Comparison of ENCODE assay signal across 15 cellular contexts in the genomic region with DNA sequence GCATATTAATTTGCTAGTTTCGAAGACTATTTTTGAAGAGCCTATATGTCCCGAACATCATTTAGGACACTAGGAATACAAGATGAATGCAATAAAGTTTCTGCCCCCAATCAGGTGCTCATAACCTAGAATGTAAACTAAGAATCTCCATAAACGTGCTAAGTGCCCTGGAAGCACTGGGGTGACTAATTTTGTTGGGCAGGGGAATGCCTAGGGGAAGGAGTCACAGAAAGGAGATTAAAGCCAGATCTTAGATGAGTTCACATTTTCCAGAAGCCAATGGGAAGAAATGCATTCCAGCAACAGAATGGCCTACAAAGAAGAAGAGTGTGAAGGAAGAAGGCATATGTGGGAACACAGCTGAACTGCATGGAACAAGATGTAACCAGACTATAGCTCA. TPM values are rescaled to one million over a fixed set of nuclear protein-coding genes. Genes with fewer than 3 reads are reported as not detected.
A peak's percentile ranks its signal among the peaks of the same experiment; 100 is the strongest.
DNase-seq lines count a peak whose midpoint lies in the region; ATAC-seq and TF ChIP-seq lines count a peak whose summit lies in the region.
"Had no signal": no experiment of that assay in that cellular context is flagged by ENCODE, and none has a peak within 500 bp of the region (broad histone marks: within the 10 kb centered on the region; RNA-seq: fewer than 3 reads in every experiment).

No MANE protein-coding gene starts in this region.

- no peak overlapping the region for H3K18ac ChIP-seq in trophoblast cell (ENCODE audit: low read length)

- intact Hi-C loops in CD4-positive, alpha-beta memory T cell (cut with micrococcal nuclease), result no loop called here

- peaks cover 60% of the 10 kb centered on the region for H3K36me3 ChIP-seq in CD4-positive, alpha-beta memory T cell (ENCODE audit: insufficient read depth, low read length)
- H3K36me3 ChIP-seq in OCI-LY3 (replicated peaks; ENCODE audit: low read depth, low read length) (peaks cover 66% of the 10 kb centered on the region), trophoblast cell (ENCODE audit: control insufficient read depth in 1 of 2, insufficient read depth in 2 of 2, low read length in 2 of 2) (peaks cover 17 to 34% of the 10 kb centered on the region in 2 experiments), gastroesophageal sphincter (peaks cover 13 to 97% of the 10 kb centered on the region in 2 donors)

- peaks cover 5% of the 10 kb centered on the region for H3K79me1 ChIP-seq in trophoblast cell (ENCODE audit: low read length)

- no peak overlapping the region for H3K14ac ChIP-seq in trophoblast cell (ENCODE audit: low read length)

- no peaks in the 10 kb centered on the region for H4K20me1 ChIP-seq in OCI-LY3 (ENCODE audit: insufficient read depth, low read length)

- H3K79me2 ChIP-seq in OCI-LY3 (ENCODE audit: low read length) (0 out of 2 replicates have a peak, but pooled peaks cover under 1% of the 10 kb centered on the region), trophoblast cell (ENCODE audit: control insufficient read depth, insufficient read depth, low read length, poor library complexity) (no peaks in the 10 kb centered on the region)

- H3K27ac ChIP-seq in CD4-positive, alpha-beta memory T cell (ENCODE audit: low read depth, low read length), result no peak overlapping the region
- H3K27ac ChIP-seq in OCI-LY3 (ENCODE audit: low read length) (peak overlapping the region; percentile 19), epithelial cell of prostate (peak overlapping the region; percentile 57), trophoblast cell (ENCODE audit: low read depth, low read length) (peak overlapping the region; percentile 85), gastroesophageal sphincter (no peak overlapping the region)
- H3K27ac ChIP-seq: cardiac muscle cell, HL-60 had no signal

- H3K27ac Mint-ChIP-seq in CD4-positive, alpha-beta memory T cell, result peak overlapping the region in 6 of 7 donors; percentile 35 to 80 (median 55)
- H3K27ac Mint-ChIP-seq: progenitor cell of endocrine pancreas had no signal

- no peak overlapping the region for H4K12ac ChIP-seq in trophoblast cell (ENCODE audit: low read depth, low read length)

- DNase-seq in CD4-positive, alpha-beta memory T cell, result no peak
- no peak for DNase-seq in epithelial cell of prostate (ENCODE audit: low read depth, low spot score)
- peak in 1 of 2 donors; percentile 24 for DNase-seq in trophoblast cell
- DNase-seq in kidney glomerular epithelial cell (lab: John Stamatoyannopoulos, UW), result no peak
- no peak for DNase-seq in DMS114 treated with DMSO at 0.1 percent for 48 hours (lab: John Stamatoyannopoulos, UW; ENCODE audit: unreplicated experiment)
- no peak for DNase-seq in NCI-H1694 treated with DMSO at 0.1 percent for 48 hours (lab: John Stamatoyannopoulos, UW)
- DNase-seq: activated CD4-positive, alpha-beta T cell treated with anti-CD3 and anti-CD28 coated beads for 48 hours; mesendoderm; stimulated activated CD4-positive, alpha-beta T cell treated with anti-CD3 and anti-CD28 coated beads, Interleukin-4, amount 100 ng/mL, for 4 hours; stimulated activated naive CD8-positive, alpha-beta T cell treated with anti-CD3 and anti-CD28 coated beads, Interleukin-15, amount 100 ng/mL, for 72 hours had no signal

- WGBS in trophoblast cell (ENCODE audit: extremely low coverage, insufficient coverage, insufficient read length), result no CpG with 5 or more reads among the region's 3 CpGs
- 74 to 100% methylated on average over 2 to 3 of the region's 3 CpGs for WGBS in gastroesophageal sphincter (ENCODE audit: low coverage in 1 of 2), 2 donors

- ATAC-seq in gastroesophageal sphincter, result no peak
- ATAC-seq: stimulated activated naive CD8-positive, alpha-beta T cell treated with anti-CD3 and anti-CD28 coated beads, Interleukin-15, amount 100 ng/mL, for 72 hours had no signal

- H3K23ac ChIP-seq in trophoblast cell (ENCODE audit: low read length), result no peak overlapping the region

- H3K4ac ChIP-seq in trophoblast cell (ENCODE audit: low read depth, low read length), result no peak overlapping the region

- H3K9ac ChIP-seq in OCI-LY3 (ENCODE audit: low read length) (no peak overlapping the region), trophoblast cell (ENCODE audit: low read length) (no peak overlapping the region)

- no peak overlapping the region for H4K8ac ChIP-seq in trophoblast cell (ENCODE audit: low read depth, low read length)

- no peak overlapping the region for H2BK120ac ChIP-seq in trophoblast cell (ENCODE audit: insufficient read depth, low read length, poor library complexity)

- no peak overlapping the region for H3K4me3 Mint-ChIP-seq in CD4-positive, alpha-beta memory T cell
- H3K4me3 Mint-ChIP-seq: stimulated activated naive CD8-positive, alpha-beta T cell treated with anti-CD3 and anti-CD28 coated beads, Interleukin-15, amount 100 ng/mL, for 72 hours had no signal

- POLR2A ChIA-PET in CD4-positive, alpha-beta memory T cell (lab: Charles Lee; ENCODE audit: partially characterized antibody), result no interaction called here

- TF ChIP-seq CTCF in OCI-LY3 (IDR thresholded peaks at IDR 0.05; ENCODE audit: low read depth, low read length) (no peak), gastroesophageal sphincter (IDR thresholded peaks at IDR 0.05) (no peak)

- no peak for TF ChIP-seq EP300 in gastroesophageal sphincter (IDR thresholded peaks at IDR 0.05)

- H2AFZ ChIP-seq in OCI-LY3 (ENCODE audit: low read depth, low read length) (no peak overlapping the region), trophoblast cell (ENCODE audit: insufficient read depth, low read length, poor library complexity) (no peak overlapping the region)

- no peaks in the 10 kb centered on the region for H3K27me3 ChIP-seq in CD4-positive, alpha-beta memory T cell (ENCODE audit: insufficient read depth, low read length)
- H3K27me3 ChIP-seq in OCI-LY3 (ENCODE audit: low read depth, low read length), result no peaks in the 10 kb centered on the region
- no peaks in the 10 kb centered on the region for H3K27me3 ChIP-seq in trophoblast cell (ENCODE audit: insufficient read depth, low read length)
- H3K27me3 ChIP-seq in gastroesophageal sphincter, result no peaks in the 10 kb centered on the region
- H3K27me3 ChIP-seq: cardiac muscle cell had no signal

- H3K36me3 Mint-ChIP-seq in CD4-positive, alpha-beta memory T cell, result peaks cover 82 to 86% of the 10 kb centered on the region in 2 donors

- no peaks in the 10 kb centered on the region for H3K9me3 ChIP-seq in CD4-positive, alpha-beta memory T cell (ENCODE audit: control insufficient read depth in 1 of 2, low read length in 2 of 2)
- H3K9me3 ChIP-seq in OCI-LY3 (ENCODE audit: insufficient read depth, low read length) (no peaks in the 10 kb centered on the region), trophoblast cell (ENCODE audit: insufficient read depth, low read depth, low read length) (peaks cover 6% of the 10 kb centered on the region), gastroesophageal sphincter (no peaks in the 10 kb centered on the region)

- CTCF ChIA-PET in CD4-positive, alpha-beta memory T cell (lab: Charles Lee; ENCODE audit: partially characterized antibody), result no interaction called here

- no peak overlapping the region for H2BK12ac ChIP-seq in trophoblast cell (ENCODE audit: low read length)

- H3K4me1 Mint-ChIP-seq in CD4-positive, alpha-beta memory T cell, result peaks cover 21 to 28% (median 24%) of the 10 kb centered on the region in 4 donors

- peak overlapping the region; percentile 36 for H3K4me2 ChIP-seq in OCI-LY3 (ENCODE audit: low read length)
- H3K4me2 ChIP-seq in trophoblast cell (ENCODE audit: low read length), result no peak overlapping the region

- H3K4me1 ChIP-seq in CD4-positive, alpha-beta memory T cell (ENCODE audit: insufficient read depth, low read length), result no peaks in the 10 kb centered on the region
- H3K4me1 ChIP-seq in OCI-LY3 (ENCODE audit: low read length) (peaks cover 17% of the 10 kb centered on the region), trophoblast cell (ENCODE audit: control insufficient read depth in 1 of 2, insufficient read depth in 2 of 2, low read length in 2 of 2) (peaks cover 3 to 8% of the 10 kb centered on the region in 2 experiments), gastroesophageal sphincter (peaks cover 0 to 32% (median 4%) of the 10 kb centered on the region in 3 donors)

- no peaks in the 10 kb centered on the region for H3K27me3 Mint-ChIP-seq in CD4-positive, alpha-beta memory T cell
- H3K27me3 Mint-ChIP-seq: progenitor cell of endocrine pancreas; stimulated activated naive CD8-positive, alpha-beta T cell treated with anti-CD3 and anti-CD28 coated beads, Interleukin-15, amount 100 ng/mL, for 72 hours had no signal

- no peak overlapping the region for H2AK5ac ChIP-seq in trophoblast cell (ENCODE audit: low read length)

- no peak overlapping the region for H4K91ac ChIP-seq in trophoblast cell (ENCODE audit: low read depth, low read length)

- no peak overlapping the region for H3K4me3 ChIP-seq in CD4-positive, alpha-beta memory T cell (ENCODE audit: low read length in 2 of 2)
- H3K4me3 ChIP-seq in OCI-LY3 (ENCODE audit: low read length) (peak overlapping the region; percentile 12; the same call in 1 of the 2 replicates), trophoblast cell (ENCODE audit: low read depth, low read length) (no peak overlapping the region), gastroesophageal sphincter (no peak overlapping the region)
- H3K4me3 ChIP-seq: cardiac muscle cell had no signal

- H2BK5ac ChIP-seq in trophoblast cell (ENCODE audit: low read depth, low read length, poor library complexity), result no peak overlapping the region

- TF ChIP-seq POLR2A in gastroesophageal sphincter (IDR thresholded peaks at IDR 0.05), result no peak

- no peaks in the 10 kb centered on the region for H3K9me3 Mint-ChIP-seq in CD4-positive, alpha-beta memory T cell

RNA-seq across cellular contexts. Expression of a gene that starts 19.5 kb away (rescaled TPM):
- total RNA-seq in CD4-positive, alpha-beta memory T cell, result 10 to 100 TPM; 23.5 to 24.3 TPM
- 10 to 100 TPM; 14.4 to 15.7 TPM for polyA plus RNA-seq in CD4-positive, alpha-beta memory T cell
- polyA plus RNA-seq in trophoblast cell (2013), result 13.1 and 13.4 TPM in 2 replicates
- total RNA-seq in gastroesophageal sphincter, result 10 to 100 TPM; 10.5 to 14.2 (median 11.9) TPM

Comparison
In these comparisons a context has a peak if more than half of its experiments do, and no peak if none do; other contexts are left out.
1. H3K27ac ChIP-seq: peak in OCI-LY3 (single experiment), epithelial cell of prostate (single experiment) and trophoblast cell (single experiment); none in CD4-positive, alpha-beta memory T cell (single experiment) and gastroesophageal sphincter (0 of 4).